Comparison of ENCODE assay signal across 19 cellular contexts in genomic region chr15:41821831-41822230, GRCh38.
"Had no signal": no experiment of that assay in that cellular context is flagged by ENCODE, and none has a peak within 500 bp of the region (broad histone marks: within the 10 kb centered on the region; RNA-seq: fewer than 3 reads in every experiment).

No MANE protein-coding gene starts in this region.

- H3K27me3 ChIP-seq: esophagus squamous epithelium, gastrocnemius medialis, right lobe of liver, upper lobe of left lung had no signal

- H3K36me3 Mint-ChIP-seq: activated naive CD8-positive, alpha-beta T cell treated with anti-CD3 and anti-CD28 coated beads for 36 hours had no signal

- ATAC-seq: activated T-cell treated with anti-CD3 and anti-CD28 coated beads, Interleukin-2, amount 50 U/mL, for 4 hours; gastrocnemius medialis; right lobe of liver had no signal

- FAIRE-seq: astrocyte, small intestine had no signal

- H3K4me3 ChIP-seq: esophagus squamous epithelium, gastrocnemius medialis, right lobe of liver, thoracic aorta, upper lobe of left lung had no signal

- H3K4me1 Mint-ChIP-seq: activated naive CD8-positive, alpha-beta T cell treated with anti-CD3 and anti-CD28 coated beads for 36 hours; endodermal cell had no signal

- H3K4me3 Mint-ChIP-seq: activated naive CD8-positive, alpha-beta T cell treated with anti-CD3 and anti-CD28 coated beads for 36 hours; activated T-cell treated with anti-CD3 and anti-CD28 coated beads, Interleukin-2, amount 50 U/mL, for 4 hours; endodermal cell; memory B cell; nephron had no signal

- H3K9me3 Mint-ChIP-seq: activated naive CD8-positive, alpha-beta T cell treated with anti-CD3 and anti-CD28 coated beads for 36 hours; activated T-cell treated with anti-CD3 and anti-CD28 coated beads, Interleukin-2, amount 50 U/mL, for 4 hours; endodermal cell; memory B cell; nephron had no signal

- DNase-seq: activated CD4-positive, alpha-beta T cell treated with anti-CD3 and anti-CD28 coated beads, Interleukin-2, amount 50 U/mL, for 1 hour; activated CD4-positive, CD25-positive, alpha-beta regulatory T cell treated with anti-CD3 and anti-CD28 coated beads, Interleukin-2, amount 50 U/mL, for 72 hours; activated naive CD4-positive, alpha-beta T cell treated with Interleukin-2 at 50 U/mL for 16 hours; activated naive CD8-positive, alpha-beta T cell treated with anti-CD3 and anti-CD28 coated beads for 36 hours; activated T-cell treated with anti-CD3 and anti-CD28 coated beads, Interleukin-2, amount 50 U/mL, for 4 hours; cortex of kidney; endodermal cell; esophagus squamous epithelium; gastrocnemius medialis; right lobe of liver; stimulated activated CD4-positive, alpha-beta T cell treated with anti-CD3 and anti-CD28 coated beads, Interleukin-15, amount 100 ng/mL, for 24 hours; stimulated activated CD8-positive, alpha-beta memory T cell treated with anti-CD3 and anti-CD28 coated beads, Interleukin-4, amount 100 ng/mL, for 48 hours; stimulated activated naive CD4-positive, alpha-beta T cell treated with Interleukin-2 at 50 U/mL for 16 hours; upper lobe of left lung had no signal

- H3K27me3 Mint-ChIP-seq: activated naive CD8-positive, alpha-beta T cell treated with anti-CD3 and anti-CD28 coated beads for 36 hours; memory B cell had no signal

- H3K27ac Mint-ChIP-seq: activated naive CD8-positive, alpha-beta T cell treated with anti-CD3 and anti-CD28 coated beads for 36 hours; endodermal cell; memory B cell; nephron had no signal
